In genomic region chr15:84797801-84798200, GRCh38 we compare ENCODE assay signal across 19 cellular contexts. TPM values are rescaled to one million over a fixed set of nuclear protein-coding genes. Genes with fewer than 3 reads are reported as not detected.
"Had no signal": no experiment of that assay in that cellular context is flagged by ENCODE, and none has a peak within 500 bp of the region (broad histone marks: within the 10 kb centered on the region; RNA-seq: fewer than 3 reads in every experiment).

No MANE protein-coding gene starts in this region.

- H3K27ac ChIP-seq: esophagus muscularis mucosa, gastroesophageal sphincter, heart left ventricle, neural progenitor cell, pancreas, thyroid gland had no signal

- H3K4me3 ChIP-seq: esophagus muscularis mucosa, gastroesophageal sphincter, heart left ventricle, mucosa of descending colon, neural progenitor cell, pancreas, thyroid gland had no signal

- H3K9me3 ChIP-seq: esophagus muscularis mucosa, gastroesophageal sphincter, heart left ventricle, mucosa of descending colon, pancreas, thyroid gland had no signal

- H3K27ac Mint-ChIP-seq: activated CD4-positive, alpha-beta T cell treated with anti-CD3 and anti-CD28 coated beads for 36 hours; activated T-helper 17 cell treated with anti-CD3 and anti-CD28 coated beads, Interleukin-2, amount 50 U/mL, for 72 hours; memory B cell; neural progenitor cell had no signal

- H3K4me1 Mint-ChIP-seq: activated CD4-positive, alpha-beta T cell treated with anti-CD3 and anti-CD28 coated beads for 36 hours; activated T-helper 17 cell treated with anti-CD3 and anti-CD28 coated beads, Interleukin-2, amount 50 U/mL, for 72 hours; brain; memory B cell; neural progenitor cell had no signal

- H3K9me3 Mint-ChIP-seq: activated T-helper 17 cell treated with anti-CD3 and anti-CD28 coated beads, Interleukin-2, amount 50 U/mL, for 72 hours; brain; immature natural killer cell; memory B cell; naive B cell; neural progenitor cell had no signal

- H3K27me3 Mint-ChIP-seq: activated CD4-positive, alpha-beta T cell treated with anti-CD3 and anti-CD28 coated beads for 36 hours; activated T-helper 17 cell treated with anti-CD3 and anti-CD28 coated beads, Interleukin-2, amount 50 U/mL, for 72 hours; brain; memory B cell; naive B cell had no signal

- H3K4me1 ChIP-seq: neural progenitor cell, pancreas, thyroid gland had no signal

- H3K4me3 Mint-ChIP-seq: activated CD4-positive, alpha-beta T cell treated with anti-CD3 and anti-CD28 coated beads for 36 hours; activated T-helper 17 cell treated with anti-CD3 and anti-CD28 coated beads, Interleukin-2, amount 50 U/mL, for 72 hours; brain; immature natural killer cell; memory B cell; naive B cell; neural progenitor cell had no signal

- H3K9ac ChIP-seq: neural progenitor cell had no signal

- H3K36me3 ChIP-seq: neural progenitor cell had no signal

- H2AFZ ChIP-seq: neural progenitor cell had no signal

- DNase-seq: activated CD4-positive, alpha-beta T cell treated with anti-CD3 and anti-CD28 coated beads for 36 hours; activated CD4-positive, alpha-beta T cell treated with anti-CD3 and anti-CD28 coated beads, Interleukin-2, amount 50 U/mL, for 48 hours; activated naive CD4-positive, alpha-beta T cell treated with Interleukin-2 at 50 U/mL for 16 hours; cortex of kidney; heart left ventricle; immature natural killer cell; mucosa of descending colon; naive B cell; pancreas; stimulated activated naive CD4-positive, alpha-beta T cell treated with Interleukin-2 at 50 U/mL for 16 hours; T-helper 2 cell; thyroid gland had no signal

- H3K27me3 ChIP-seq: esophagus muscularis mucosa, gastroesophageal sphincter, heart left ventricle, neural progenitor cell, pancreas, thyroid gland had no signal

- H3K4me2 ChIP-seq: neural progenitor cell had no signal

- ATAC-seq: activated CD4-positive, alpha-beta T cell treated with anti-CD3 and anti-CD28 coated beads for 36 hours; activated T-helper 17 cell treated with anti-CD3 and anti-CD28 coated beads, Interleukin-2, amount 50 U/mL, for 72 hours; gastroesophageal sphincter; heart left ventricle; mucosa of descending colon; pancreas; sciatic nerve had no signal

RNA-seq across cellular contexts. Expression of gene ALPK3, which starts 19.4 kb away (rescaled TPM):
- polyA plus RNA-seq: immature natural killer cell had no signal
